In the genomic region with DNA sequence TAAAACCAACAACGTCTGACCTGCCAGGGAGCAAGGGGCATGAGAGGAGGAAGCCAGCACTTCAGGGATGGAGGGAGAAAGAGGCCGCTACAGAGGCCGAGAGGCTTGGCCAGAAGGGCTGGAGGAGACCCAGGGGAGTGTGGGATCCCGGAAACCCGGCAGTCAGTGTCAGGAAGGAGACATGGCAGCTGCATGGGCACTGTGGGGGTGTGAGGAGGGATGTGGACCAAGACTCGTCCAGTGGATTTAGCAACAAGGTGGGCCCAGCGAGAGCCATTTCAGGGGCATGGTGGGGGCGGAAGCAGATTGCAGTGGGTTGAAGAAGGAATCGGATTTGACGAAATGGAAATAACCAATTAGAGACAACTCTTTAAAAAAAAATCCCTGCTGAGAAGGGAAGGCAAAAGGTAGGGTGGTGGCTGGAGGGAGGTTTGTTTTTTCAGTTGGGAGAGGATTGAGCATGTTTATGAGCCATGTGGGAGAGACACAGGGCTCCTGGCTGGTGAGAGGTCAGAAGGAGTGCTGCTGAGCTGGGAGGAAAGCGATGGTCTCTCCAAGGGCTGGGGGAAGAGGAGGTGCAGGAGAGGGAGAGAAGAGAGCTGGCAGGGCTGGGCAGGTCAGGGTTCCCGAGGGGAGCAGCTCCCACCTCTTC, we compare ENCODE assay signal across 21 cellular contexts. TPM values are rescaled to one million over a fixed set of nuclear protein-coding genes. Genes with fewer than 3 reads are reported as not detected.
A peak's percentile ranks its signal among the peaks of the same experiment; 100 is the strongest.
DNase-seq lines count a peak whose midpoint lies in the region; ATAC-seq, FAIRE-seq and TF ChIP-seq lines count a peak whose summit lies in the region.
"Had no signal": no experiment of that assay in that cellular context is flagged by ENCODE, and none has a peak within 500 bp of the region (broad histone marks: within the 10 kb centered on the region; RNA-seq: fewer than 3 reads in every experiment).

No MANE protein-coding gene starts in this region.

- H3K36me3 Mint-ChIP-seq in CD14-positive monocyte = peaks cover 5 to 9% of the 10 kb centered on the region in 2 donors
- H3K36me3 Mint-ChIP-seq in glutamatergic neuron (ENCODE audit: unreplicated experiment) = no peaks in the 10 kb centered on the region
- peaks cover 0 to 5% (median 0%) of the 10 kb centered on the region in 3 donors for H3K36me3 Mint-ChIP-seq in CD8-positive, alpha-beta memory T cell

- H3K4me2 ChIP-seq in osteoblast (ENCODE audit: insufficient read depth, low read length) = no peak overlapping the region
- H3K4me2 ChIP-seq: BLaER1 had no signal

- intact Hi-C loops in CD14-positive monocyte (cut with micrococcal nuclease) = no loop called here
- intact Hi-C loops in kidney (cut with DNase I) = no loop called here

- POLR2A ChIA-PET in CD8-positive, alpha-beta memory T cell (lab: Charles Lee) = no interaction called here

- no peaks in the 10 kb centered on the region for H3K9me3 ChIP-seq in RWPE2 (ENCODE audit: severe bottlenecking)
- no peaks in the 10 kb centered on the region for H3K9me3 ChIP-seq in osteoblast (ENCODE audit: low read depth, low read length)
- no peaks in the 10 kb centered on the region for H3K9me3 ChIP-seq in CD8-positive, alpha-beta memory T cell (ENCODE audit: low read length)
- H3K9me3 ChIP-seq in kidney (ENCODE audit: control insufficient read depth in 1 of 2, low read length in 2 of 2) = no peaks in the 10 kb centered on the region
- H3K9me3 ChIP-seq: BLaER1 had no signal

- no peak for FAIRE-seq in kidney (lab: Jason Lieb, UNC)
- FAIRE-seq: A204.1, GM12878, GM18507 had no signal

- H3K27me3 ChIP-seq in RWPE2 (ENCODE audit: insufficient read depth, poor library complexity, severe bottlenecking) (no peaks in the 10 kb centered on the region), osteoblast (ENCODE audit: insufficient read depth, low read length) (no peaks in the 10 kb centered on the region)
- no peaks in the 10 kb centered on the region for H3K27me3 ChIP-seq in CD8-positive, alpha-beta memory T cell (ENCODE audit: insufficient read depth, low read length, poor library complexity, severe bottlenecking)
- H3K27me3 ChIP-seq: BLaER1 had no signal

- H3K4me3 ChIP-seq in RWPE2 (ENCODE audit: severe bottlenecking) = no peak overlapping the region
- H3K4me3 ChIP-seq in osteoblast (ENCODE audit: insufficient read depth, low read length) = no peak overlapping the region
- H3K4me3 ChIP-seq in CD8-positive, alpha-beta memory T cell (ENCODE audit: low read length) = no peak overlapping the region
- H3K4me3 ChIP-seq in kidney (ENCODE audit: low read length in 2 of 2) = no peak overlapping the region
- H3K4me3 ChIP-seq: BLaER1, GM12878, GM23248 had no signal

- H3K9me3 Mint-ChIP-seq in CD14-positive monocyte (peaks cover 0 to 2% (median 0%) of the 10 kb centered on the region in 7 donors), glutamatergic neuron (ENCODE audit: unreplicated experiment) (peaks cover 8% of the 10 kb centered on the region)
- H3K9me3 Mint-ChIP-seq in CD8-positive, alpha-beta memory T cell = no peaks in the 10 kb centered on the region

- H3K79me2 ChIP-seq in osteoblast (ENCODE audit: insufficient read depth, low read length) = peaks cover 46% of the 10 kb centered on the region

- H2AFZ ChIP-seq in osteoblast (ENCODE audit: low read length) = no peak overlapping the region
- H2AFZ ChIP-seq: GM23248 had no signal

- DNase-seq in CD14-positive monocyte (ENCODE audit: low spot score) (no peak), RWPE2 (ENCODE audit: low spot score) (peak; percentile 57), glutamatergic neuron (no peak), osteoblast (ENCODE audit: insufficient read length, low spot score, missing footprints) (peak; percentile 81), kidney (no peak)
- DNase-seq in CD8-positive, alpha-beta memory T cell = no peak
- DNase-seq: GDM1, GM23248, KG1, NCI-H1436, NCI-H2029, NCI-H2171 treated with DMSO at 0.1 percent for 48 hours, NCI-H446 treated with DMSO at 0.1 percent for 48 hours, NCI-H748 treated with DMSO at 0.1 percent for 48 hours, PC-3 had no signal

- H3K27me3 Mint-ChIP-seq in CD14-positive monocyte (ENCODE audit: low read depth in 3 of 3) (peaks cover 4 to 6% (median 4%) of the 10 kb centered on the region in 3 donors), glutamatergic neuron (ENCODE audit: unreplicated experiment) (peaks cover 7% of the 10 kb centered on the region)
- H3K27me3 Mint-ChIP-seq in CD8-positive, alpha-beta memory T cell = peaks cover 0 to 8% of the 10 kb centered on the region in 2 donors

- H3K4me3 Mint-ChIP-seq in CD14-positive monocyte = peak overlapping the region; percentile 11 to 57
- H3K4me3 Mint-ChIP-seq in glutamatergic neuron (ENCODE audit: unreplicated experiment) = peak overlapping the region; percentile 45
- H3K4me3 Mint-ChIP-seq in CD8-positive, alpha-beta memory T cell = peak overlapping the region in 1 of 7 donors; percentile 45

- H3K4me1 ChIP-seq in RWPE2 (ENCODE audit: insufficient read depth, poor library complexity, severe bottlenecking) (peaks cover 10% of the 10 kb centered on the region), osteoblast (ENCODE audit: insufficient read depth, low read length) (peaks cover 20% of the 10 kb centered on the region), kidney (ENCODE audit: control insufficient read depth in 1 of 2, insufficient read depth in 1 of 2, low read depth in 1 of 2, low read length in 2 of 2) (peaks cover 20 to 21% of the 10 kb centered on the region in 2 donors)
- H3K4me1 ChIP-seq in CD8-positive, alpha-beta memory T cell (ENCODE audit: insufficient read depth, low read length) = peaks cover 10% of the 10 kb centered on the region

- no peak overlapping the region for H3K9ac ChIP-seq in kidney (ENCODE audit: low read length in 2 of 2)
- H3K9ac ChIP-seq: BLaER1, GM23248 had no signal

- H3K4me1 Mint-ChIP-seq in CD14-positive monocyte (peaks cover 35% of the 10 kb centered on the region), glutamatergic neuron (ENCODE audit: low read depth, unreplicated experiment) (peaks cover 13% of the 10 kb centered on the region)
- H3K4me1 Mint-ChIP-seq in CD8-positive, alpha-beta memory T cell = peaks cover 12 to 18% (median 15%) of the 10 kb centered on the region in 3 donors

- H4K20me1 ChIP-seq in osteoblast (ENCODE audit: insufficient read depth, low read length) = peaks cover 37% of the 10 kb centered on the region

- H3K27ac Mint-ChIP-seq in CD14-positive monocyte = peak overlapping the region in 5 of 7 donors; percentile 12 to 89 (median 78)
- no peak overlapping the region for H3K27ac Mint-ChIP-seq in glutamatergic neuron (ENCODE audit: unreplicated experiment)
- H3K27ac Mint-ChIP-seq in CD8-positive, alpha-beta memory T cell = no peak overlapping the region

- TF ChIP-seq CTCF in CD14-positive monocyte (IDR thresholded peaks at IDR 0.05) = no peak
- no peak for TF ChIP-seq CTCF in RWPE2 (IDR thresholded peaks at IDR 0.05; ENCODE audit: poor library complexity, severe bottlenecking)
- no peak for TF ChIP-seq CTCF in glutamatergic neuron (IDR thresholded peaks at IDR 0.05; ENCODE audit: partially characterized antibody, unreplicated experiment)
- no peak for TF ChIP-seq CTCF in osteoblast (IDR thresholded peaks at IDR 0.05; ENCODE audit: extremely low read depth, low read depth, low read length)
- TF ChIP-seq CTCF in kidney (IDR thresholded peaks at IDR 0.05; ENCODE audit: borderline replicate concordance, extremely low read depth, insufficient read depth) = no peak

- CTCF ChIA-PET in CD8-positive, alpha-beta memory T cell (lab: Charles Lee) = no interaction called here

- no peak for ATAC-seq in RWPE2 (ENCODE audit: low read depth)
- no peak for ATAC-seq in HG03095 (IDR thresholded peaks at IDR 0.05; ENCODE audit: unreplicated experiment)
- ATAC-seq in HG03175 (IDR thresholded peaks at IDR 0.05; ENCODE audit: unreplicated experiment) = no peak
- ATAC-seq: GM12878, PC-3 had no signal

- H3K36me3 ChIP-seq in RWPE2 (ENCODE audit: low read depth) = peaks cover 46% of the 10 kb centered on the region
- H3K36me3 ChIP-seq in osteoblast (ENCODE audit: insufficient read depth, low read length) = peaks cover 31% of the 10 kb centered on the region
- no peaks in the 10 kb centered on the region for H3K36me3 ChIP-seq in CD8-positive, alpha-beta memory T cell (ENCODE audit: insufficient read depth, low read length)
- peaks cover 0 to 7% of the 10 kb centered on the region in 2 donors for H3K36me3 ChIP-seq in kidney (ENCODE audit: control insufficient read depth in 1 of 2, insufficient read depth in 2 of 2, low read length in 2 of 2)

- H3K27ac ChIP-seq in RWPE2 (ENCODE audit: poor library complexity, severe bottlenecking) (no peak overlapping the region), osteoblast (ENCODE audit: low read depth, low read length) (no peak overlapping the region), kidney (ENCODE audit: low read depth in 2 of 2, low read length in 2 of 2) (no peak overlapping the region)
- H3K27ac ChIP-seq in CD8-positive, alpha-beta memory T cell (ENCODE audit: low read depth, low read length) = no peak overlapping the region
- H3K27ac ChIP-seq: BLaER1, GM23248 had no signal

RNA-seq across cellular contexts. Expression of a gene that starts 4.4 kb away (rescaled TPM):
- polyA plus RNA-seq in CD14-positive monocyte (under 1 TPM in 1 of 2 donors, not detected in 1; 0.30 TPM), kidney (ENCODE audit: insufficient read depth, low read depth, low replicate concordance) (32.5 TPM)
- total RNA-seq in glutamatergic neuron (ENCODE audit: unreplicated experiment) (45.7 TPM), osteoblast (95.5 and 99.5 TPM in 2 replicates), kidney (25.1 TPM)
- 10 to 100 TPM; 39.7 to 41.7 TPM for total RNA-seq in CD8-positive, alpha-beta memory T cell
- polyA plus RNA-seq in CD8-positive, alpha-beta memory T cell = 1.9 TPM

RNA-seq across cellular contexts. Expression of a gene that starts 8.0 kb away (rescaled TPM):
- 1 to 10 TPM; 1.1 to 1.9 TPM for polyA plus RNA-seq in CD14-positive monocyte
- total RNA-seq in glutamatergic neuron (ENCODE audit: unreplicated experiment) = 6.3 TPM
- 2.4 and 2.9 TPM in 2 replicates for total RNA-seq in osteoblast
- 1 to 10 TPM; 2.7 to 3.4 TPM for total RNA-seq in CD8-positive, alpha-beta memory T cell
- polyA plus RNA-seq in CD8-positive, alpha-beta memory T cell = 0.43 TPM
- 24.3 TPM for total RNA-seq in kidney
- 35.6 TPM for polyA plus RNA-seq in kidney (ENCODE audit: insufficient read depth, low read depth, low replicate concordance)

RNA-seq across cellular contexts. Expression of a gene that starts 8.6 kb away (rescaled TPM):
- 1,000 to 10,000 TPM in 1 of 2 donors, 100 to 1,000 TPM in 1; 954 to 1,219 TPM for polyA plus RNA-seq in CD14-positive monocyte
- 208 TPM for total RNA-seq in glutamatergic neuron (ENCODE audit: unreplicated experiment)
- total RNA-seq in osteoblast = 81.9 and 89.4 TPM in 2 replicates
- 100 to 1,000 TPM; 184 to 205 TPM for total RNA-seq in CD8-positive, alpha-beta memory T cell
- polyA plus RNA-seq in CD8-positive, alpha-beta memory T cell = 190 TPM
- 156 TPM for total RNA-seq in kidney
- 636 TPM for polyA plus RNA-seq in kidney (ENCODE audit: insufficient read depth, low read depth, low replicate concordance)

RNA-seq across cellular contexts. Expression of a gene that starts 13.6 kb away (rescaled TPM):
- 10 to 100 TPM; 13.0 to 14.1 TPM for polyA plus RNA-seq in CD14-positive monocyte
- 25.3 TPM for total RNA-seq in glutamatergic neuron (ENCODE audit: unreplicated experiment)
- total RNA-seq in osteoblast = 10.3 and 15.6 TPM in 2 replicates
- total RNA-seq in CD8-positive, alpha-beta memory T cell = 10 to 100 TPM; 85.8 to 94.7 TPM
- polyA plus RNA-seq in CD8-positive, alpha-beta memory T cell = 32.9 TPM
- 24.0 TPM for total RNA-seq in kidney
- polyA plus RNA-seq in kidney (ENCODE audit: insufficient read depth, low read depth, low replicate concordance) = 15.9 TPM

RNA-seq across cellular contexts. Expression of a gene that starts 36.6 kb away (rescaled TPM):
- 10 to 100 TPM; 10.1 to 10.6 TPM for polyA plus RNA-seq in CD14-positive monocyte
- total RNA-seq in glutamatergic neuron (ENCODE audit: unreplicated experiment) = 53.2 TPM
- 18.6 and 20.6 TPM in 2 replicates for total RNA-seq in osteoblast
- total RNA-seq in CD8-positive, alpha-beta memory T cell = 10 to 100 TPM; 28.9 to 32.1 TPM
- 16.0 TPM for polyA plus RNA-seq in CD8-positive, alpha-beta memory T cell
- 33.8 TPM for total RNA-seq in kidney
- 56.1 TPM for polyA plus RNA-seq in kidney (ENCODE audit: insufficient read depth, low read depth, low replicate concordance)

Comparison
In these comparisons a context has a peak if more than half of its experiments do, and no peak if none do; other contexts are left out.
1. DNase-seq: peak in RWPE2 (single experiment) and osteoblast (single experiment); none in CD14-positive monocyte (single experiment), glutamatergic neuron (single experiment), CD8-positive, alpha-beta memory T cell (0 of 5) and kidney (single experiment).
2. H3K27ac Mint-ChIP-seq: peak in CD14-positive monocyte (5 of 7); none in glutamatergic neuron (single experiment) and CD8-positive, alpha-beta memory T cell (0 of 8).